ENCODE assay signal across 15 cellular contexts in the genomic region with DNA sequence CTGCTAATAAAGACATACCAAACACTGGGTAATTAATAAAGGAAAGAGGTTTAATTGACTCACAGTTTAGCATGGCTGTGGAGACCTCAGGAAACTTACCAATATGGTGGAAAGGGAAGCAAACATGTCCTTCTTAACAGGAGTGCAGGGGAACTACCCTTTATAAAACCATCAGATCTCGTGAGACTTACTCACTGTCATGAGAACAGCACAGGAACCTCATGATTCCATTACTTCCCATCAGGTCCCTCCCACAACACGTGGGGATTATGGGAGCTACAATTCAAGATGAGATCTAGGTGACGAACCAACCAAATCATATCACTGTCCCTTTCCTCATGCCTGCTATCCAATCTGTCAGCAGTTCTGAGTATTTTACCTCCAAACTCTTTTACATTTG.
A peak's percentile ranks its signal among the peaks of the same experiment; 100 is the strongest.
DNase-seq lines count a peak whose midpoint lies in the region; ATAC-seq and TF ChIP-seq lines count a peak whose summit lies in the region.
"Had no signal": no experiment of that assay in that cellular context is flagged by ENCODE, and none has a peak within 500 bp of the region (broad histone marks: within the 10 kb centered on the region; RNA-seq: fewer than 3 reads in every experiment).

No MANE protein-coding gene starts in this region.

- H3K4me2 ChIP-seq in GM23338, result no peak overlapping the region
- H3K4me2 ChIP-seq: A549 had no signal

- no peaks in the 10 kb centered on the region for H3K9me2 ChIP-seq in GM23338 (ENCODE audit: insufficient read depth)

- H3K36me3 ChIP-seq in left ventricle myocardium inferior, result no peaks in the 10 kb centered on the region
- no peaks in the 10 kb centered on the region for H3K36me3 ChIP-seq in right atrium auricular region
- no peaks in the 10 kb centered on the region for H3K36me3 ChIP-seq in GM23338 (ENCODE audit: insufficient read depth)
- H3K36me3 ChIP-seq: BE2C had no signal

- DNase-seq in left ventricle myocardium inferior, result no peak
- DNase-seq in cardiac septum (ENCODE audit: low spot score), result no peak
- DNase-seq in M059J (ENCODE audit: low read depth), result peak; percentile 9
- no peak for DNase-seq in right atrium auricular region (ENCODE audit: low spot score)
- DNase-seq in hypothalamus (lab: John Stamatoyannopoulos, UW), result no peak
- no peak for DNase-seq in GM23338 (ENCODE audit: low spot score)
- DNase-seq: BE2C; CD4-positive, alpha-beta memory T cell; DMS79; GOT3; HCEC 1CT; HFFc6 had no signal

- H3K27ac ChIP-seq in left ventricle myocardium inferior (replicated peaks) (peak overlapping the region; percentile 74), right atrium auricular region (peak overlapping the region; percentile 41 to 75), GM23338 (ENCODE audit: low read depth) (no peak overlapping the region)
- H3K27ac ChIP-seq: A549, C4-2B, HL-60 had no signal

- no peak overlapping the region for H3K4me3 Mint-ChIP-seq in GM23338
- H3K4me3 Mint-ChIP-seq: CD4-positive, alpha-beta memory T cell; HFFc6 had no signal

- H3K9me3 Mint-ChIP-seq in GM23338, result no peaks in the 10 kb centered on the region

- H3K36me3 Mint-ChIP-seq in GM23338 (ENCODE audit: low read depth), result no peaks in the 10 kb centered on the region
- H3K36me3 Mint-ChIP-seq: CD4-positive, alpha-beta memory T cell had no signal

- no peaks in the 10 kb centered on the region for H3F3A ChIP-seq in GM23338 (replicated peaks; ENCODE audit: low read depth)

- no peaks in the 10 kb centered on the region for H3K27me3 ChIP-seq in left ventricle myocardium inferior (ENCODE audit: low read depth)
- H3K27me3 ChIP-seq in right atrium auricular region, result no peaks in the 10 kb centered on the region
- H3K27me3 ChIP-seq in GM23338 (ENCODE audit: insufficient read depth), result no peaks in the 10 kb centered on the region
- H3K27me3 ChIP-seq: BE2C had no signal

- H3K27ac Mint-ChIP-seq in GM23338, result no peak overlapping the region
- H3K27ac Mint-ChIP-seq: CD4-positive, alpha-beta memory T cell; HFFc6 had no signal

- no peak for TF ChIP-seq CTCF in left ventricle myocardium inferior (IDR thresholded peaks at IDR 0.05; ENCODE audit: borderline replicate concordance)
- TF ChIP-seq CTCF in right atrium auricular region (IDR thresholded peaks at IDR 0.05), result no peak
- no peak for TF ChIP-seq CTCF in GM23338 (conservative IDR thresholded peaks at IDR 0.05; ENCODE audit: low read depth in 2 of 2)

- ATAC-seq in GM23338, result no peak
- ATAC-seq: A549 had no signal

- no peaks in the 10 kb centered on the region for H3K4me1 Mint-ChIP-seq in GM23338
- H3K4me1 Mint-ChIP-seq: CD4-positive, alpha-beta memory T cell had no signal

- no peaks in the 10 kb centered on the region for H3K9me3 ChIP-seq in left ventricle myocardium inferior (replicated peaks)
- no peaks in the 10 kb centered on the region for H3K9me3 ChIP-seq in right atrium auricular region
- H3K9me3 ChIP-seq: A549, BE2C had no signal

- H4K20me1 ChIP-seq in GM23338 (replicated peaks; ENCODE audit: insufficient read depth), result no peaks in the 10 kb centered on the region

- no peaks in the 10 kb centered on the region for H3K79me2 ChIP-seq in GM23338 (replicated peaks; ENCODE audit: insufficient read depth)

- H3K4me1 ChIP-seq in left ventricle myocardium inferior (peaks cover 11% of the 10 kb centered on the region), right atrium auricular region (peaks cover 0 to 8% of the 10 kb centered on the region in 2 donors), GM23338 (ENCODE audit: insufficient read depth) (no peaks in the 10 kb centered on the region)
- H3K4me1 ChIP-seq: A549, BE2C had no signal

- no peak overlapping the region for H3K4me3 ChIP-seq in left ventricle myocardium inferior
- no peak overlapping the region for H3K4me3 ChIP-seq in right atrium auricular region
- no peak overlapping the region for H3K4me3 ChIP-seq in GM23338
- H3K4me3 ChIP-seq: A549 had no signal

- H3K27me3 Mint-ChIP-seq in GM23338 (ENCODE audit: insufficient read depth, low read depth, poor library complexity), result no peaks in the 10 kb centered on the region
- H3K27me3 Mint-ChIP-seq: CD4-positive, alpha-beta memory T cell had no signal

- intact Hi-C loops in left ventricle myocardium inferior (cut with micrococcal nuclease) (no loop called here), cardiac septum (cut with DNase I) (no loop called here)

- H2AFZ ChIP-seq in GM23338, result no peak overlapping the region

TF ChIP-seq in GM23338, 12 proteins besides CTCF, POLR2A, EP300 and RAD21 (continues in another document):
- no peak for TF ChIP-seq ZNF331 (CRISPR knock-in tag; IDR thresholded peaks at IDR 0.05; ENCODE audit: low read depth)
- TF ChIP-seq, protein P1, sequence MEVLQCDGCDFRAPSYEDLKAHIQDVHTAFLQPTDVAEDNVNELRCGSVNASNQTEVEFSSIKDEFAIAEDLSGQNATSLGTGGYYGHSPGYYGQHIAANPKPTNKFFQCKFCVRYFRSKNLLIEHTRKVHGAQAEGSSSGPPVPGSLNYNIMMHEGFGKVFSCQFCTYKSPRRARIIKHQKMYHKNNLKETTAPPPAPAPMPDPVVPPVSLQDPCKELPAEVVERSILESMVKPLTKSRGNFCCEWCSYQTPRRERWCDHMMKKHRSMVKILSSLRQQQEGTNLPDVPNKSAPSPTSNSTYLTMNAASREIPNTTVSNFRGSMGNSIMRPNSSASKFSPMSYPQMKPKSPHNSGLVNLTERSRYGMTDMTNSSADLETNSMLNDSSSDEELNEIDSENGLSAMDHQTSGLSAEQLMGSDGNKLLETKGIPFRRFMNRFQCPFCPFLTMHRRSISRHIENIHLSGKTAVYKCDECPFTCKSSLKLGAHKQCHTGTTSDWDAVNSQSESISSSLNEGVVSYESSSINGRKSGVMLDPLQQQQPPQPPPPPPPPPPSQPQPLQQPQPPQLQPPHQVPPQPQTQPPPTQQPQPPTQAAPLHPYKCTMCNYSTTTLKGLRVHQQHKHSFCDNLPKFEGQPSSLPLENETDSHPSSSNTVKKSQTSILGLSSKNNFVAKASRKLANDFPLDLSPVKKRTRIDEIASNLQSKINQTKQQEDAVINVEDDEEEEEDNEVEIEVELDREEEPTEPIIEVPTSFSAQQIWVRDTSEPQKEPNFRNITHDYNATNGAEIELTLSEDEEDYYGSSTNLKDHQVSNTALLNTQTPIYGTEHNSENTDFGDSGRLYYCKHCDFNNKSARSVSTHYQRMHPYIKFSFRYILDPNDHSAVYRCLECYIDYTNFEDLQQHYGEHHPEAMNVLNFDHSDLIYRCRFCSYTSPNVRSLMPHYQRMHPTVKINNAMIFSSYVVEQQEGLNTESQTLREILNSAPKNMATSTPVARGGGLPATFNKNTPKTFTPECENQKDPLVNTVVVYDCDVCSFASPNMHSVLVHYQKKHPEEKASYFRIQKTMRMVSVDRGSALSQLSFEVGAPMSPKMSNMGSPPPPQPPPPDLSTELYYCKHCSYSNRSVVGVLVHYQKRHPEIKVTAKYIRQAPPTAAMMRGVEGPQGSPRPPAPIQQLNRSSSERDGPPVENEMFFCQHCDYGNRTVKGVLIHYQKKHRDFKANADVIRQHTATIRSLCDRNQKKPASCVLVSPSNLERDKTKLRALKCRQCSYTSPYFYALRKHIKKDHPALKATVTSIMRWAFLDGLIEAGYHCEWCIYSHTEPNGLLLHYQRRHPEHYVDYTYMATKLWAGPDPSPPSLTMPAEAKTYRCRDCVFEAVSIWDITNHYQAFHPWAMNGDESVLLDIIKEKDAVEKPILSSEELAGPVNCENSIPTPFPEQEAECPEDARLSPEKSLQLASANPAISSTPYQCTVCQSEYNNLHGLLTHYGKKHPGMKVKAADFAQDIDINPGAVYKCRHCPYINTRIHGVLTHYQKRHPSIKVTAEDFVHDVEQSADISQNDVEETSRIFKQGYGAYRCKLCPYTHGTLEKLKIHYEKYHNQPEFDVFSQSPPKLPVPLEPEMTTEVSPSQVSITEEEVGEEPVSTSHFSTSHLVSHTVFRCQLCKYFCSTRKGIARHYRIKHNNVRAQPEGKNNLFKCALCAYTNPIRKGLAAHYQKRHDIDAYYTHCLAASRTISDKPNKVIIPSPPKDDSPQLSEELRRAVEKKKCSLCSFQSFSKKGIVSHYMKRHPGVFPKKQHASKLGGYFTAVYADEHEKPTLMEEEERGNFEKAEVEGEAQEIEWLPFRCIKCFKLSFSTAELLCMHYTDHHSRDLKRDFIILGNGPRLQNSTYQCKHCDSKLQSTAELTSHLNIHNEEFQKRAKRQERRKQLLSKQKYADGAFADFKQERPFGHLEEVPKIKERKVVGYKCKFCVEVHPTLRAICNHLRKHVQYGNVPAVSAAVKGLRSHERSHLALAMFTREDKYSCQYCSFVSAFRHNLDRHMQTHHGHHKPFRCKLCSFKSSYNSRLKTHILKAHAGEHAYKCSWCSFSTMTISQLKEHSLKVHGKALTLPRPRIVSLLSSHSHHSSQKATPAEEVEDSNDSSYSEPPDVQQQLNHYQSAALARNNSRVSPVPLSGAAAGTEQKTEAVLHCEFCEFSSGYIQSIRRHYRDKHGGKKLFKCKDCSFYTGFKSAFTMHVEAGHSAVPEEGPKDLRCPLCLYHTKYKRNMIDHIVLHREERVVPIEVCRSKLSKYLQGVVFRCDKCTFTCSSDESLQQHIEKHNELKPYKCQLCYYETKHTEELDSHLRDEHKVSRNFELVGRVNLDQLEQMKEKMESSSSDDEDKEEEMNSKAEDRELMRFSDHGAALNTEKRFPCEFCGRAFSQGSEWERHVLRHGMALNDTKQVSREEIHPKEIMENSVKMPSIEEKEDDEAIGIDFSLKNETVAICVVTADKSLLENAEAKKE (CRISPR knock-in tag; IDR thresholded peaks at IDR 0.05), result no peak
- TF ChIP-seq POLR2AphosphoS5 (IDR thresholded peaks at IDR 0.05; ENCODE audit: low read depth), result no peak
- no peak for TF ChIP-seq EZH2phosphoT487 (IDR thresholded peaks at IDR 0.05; ENCODE audit: unreplicated experiment)
- TF ChIP-seq CREB1 (CRISPR knock-in tag; IDR thresholded peaks at IDR 0.05; ENCODE audit: low read depth), result no peak
- no peak for TF ChIP-seq ZNF114 (CRISPR knock-in tag; IDR thresholded peaks at IDR 0.05)
- no peak for TF ChIP-seq STAT1 (IDR thresholded peaks at IDR 0.05; ENCODE audit: unreplicated experiment)
